In the genomic region with DNA sequence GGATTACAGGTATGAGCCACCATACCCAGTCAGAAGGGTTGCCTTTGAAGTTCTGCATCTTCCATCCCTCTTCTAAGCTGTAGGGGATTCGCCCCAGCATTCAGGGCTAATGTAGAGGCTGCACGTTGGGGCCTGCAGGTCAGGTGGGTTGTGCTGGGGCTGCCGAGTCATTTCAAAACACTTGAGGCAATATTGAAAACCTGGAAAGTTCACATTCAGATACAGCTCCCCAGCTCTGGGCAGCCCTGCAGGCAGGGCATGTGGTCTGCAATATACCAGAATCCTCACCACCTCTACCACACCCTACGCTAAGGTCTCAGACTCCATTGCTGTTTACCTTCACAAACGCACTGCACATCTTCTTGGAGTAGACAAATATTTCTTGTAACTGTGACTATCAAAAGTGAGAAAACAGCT, we compare ENCODE assay signal across 8 cellular contexts. TPM values are rescaled to one million over a fixed set of nuclear protein-coding genes. Genes with fewer than 3 reads are reported as not detected.
DNase-seq lines count a peak whose midpoint lies in the region; ATAC-seq, FAIRE-seq and TF ChIP-seq lines count a peak whose summit lies in the region.

No MANE protein-coding gene starts in this region.

- ATAC-seq in HG03025 (IDR thresholded peaks at IDR 0.05; ENCODE audit: low FRiP score, unreplicated experiment) (peak; percentile 60), Right ventricle myocardium superior (ENCODE audit: poor library complexity) (no peak)

- H3K4me3 ChIP-seq in GM12864 (ENCODE audit: low read depth, low read length), result no peak overlapping the region

- DNase-seq in GM12864 (ENCODE audit: low read depth), result peak; percentile 81
- peak; percentile 64 for DNase-seq in GM19240 (ENCODE audit: insufficient read length, low spot score)
- peak; percentile 70 to 76 for DNase-seq in activated T-cell treated with anti-CD3 and anti-CD28 coated beads, Interleukin-2, amount 50 U/mL, for 48 hours
- no peak for DNase-seq in stimulated activated naive CD4-positive, alpha-beta T cell treated with Interleukin-2 at 50 U/mL for 16 hours (lab: John Stamatoyannopoulos, UW)
- DNase-seq in Right ventricle myocardium superior, result no peak
- no peak for DNase-seq in epidermal melanocyte (ENCODE audit: insufficient read length, low spot score)
- DNase-seq in urothelium cell line (ENCODE audit: low spot score), result no peak

- FAIRE-seq in urothelium cell line (lab: Jason Lieb, UNC), result no peak

- intact Hi-C loops in Right ventricle myocardium superior (cut with DNase I), result no loop called here

- TF ChIP-seq CTCF in GM12864 (IDR thresholded peaks at IDR 0.05; ENCODE audit: low read depth, low read length, missing control alignments), result no peak

RNA-seq across cellular contexts. Expression of a gene that starts 24.6 kb away (rescaled TPM):
- 4.1 TPM for total RNA-seq in Right ventricle myocardium superior

Comparison
In these comparisons a context has a peak if more than half of its experiments do, and no peak if none do; other contexts are left out.
1. DNase-seq: peak in GM12864 (single experiment), GM19240 (single experiment) and activated T-cell treated with anti-CD3 and anti-CD28 coated beads, Interleukin-2, amount 50 U/mL, for 48 hours (2 of 2); none in stimulated activated naive CD4-positive, alpha-beta T cell treated with Interleukin-2 at 50 U/mL for 16 hours (single experiment), Right ventricle myocardium superior (single experiment), epidermal melanocyte (single experiment) and urothelium cell line (single experiment).